ENCODE assay signal across 8 cellular contexts in genomic region chr11:64356498-64357411, GRCh38. TPM values are rescaled to one million over a fixed set of nuclear protein-coding genes. Genes with fewer than 3 reads are reported as not detected.
DNase-seq lines count a peak whose midpoint lies in the region; ATAC-seq and TF ChIP-seq lines count a peak whose summit lies in the region.

No MANE protein-coding gene starts in this region.

- no peak overlapping the region for H2AFZ ChIP-seq in PC-9

- 0 out of 2 replicates have a peak, but pooled peaks cover 2% of the 10 kb centered on the region for H3K36me3 ChIP-seq in PC-9 (ENCODE audit: low read depth)
- H3K36me3 ChIP-seq in neutrophil: peaks cover 75% of the 10 kb centered on the region

- H3K79me2 ChIP-seq in PC-9 (ENCODE audit: low read depth): peaks cover 18% of the 10 kb centered on the region

- BruUV-seq in PC-9 (replicated peaks; lab: Mats Ljungman, UMichigan): no TSS peak

- peak overlapping the region; percentile 92; the same call in 1 of the 2 replicates for H3K4me2 ChIP-seq in PC-9

- no peaks in the 10 kb centered on the region for H3K9me3 ChIP-seq in PC-9 (ENCODE audit: insufficient read depth, low read depth)
- no peaks in the 10 kb centered on the region for H3K9me3 ChIP-seq in neutrophil

- CTCF ChIA-PET in PC-9 (lab: Charles Lee): interaction anchor here (0.6 to 4.3 kb wide), 15 partner anchors 15 to 332 kb away, joined by 3 to 87 read pairs (median 6); partner anchors contain the start of genes PRDX5 and TRMT112

- H3F3A ChIP-seq in PC-9 (ENCODE audit: insufficient read depth, low read depth): peaks cover 22% of the 10 kb centered on the region; the same call in 1 of the 2 replicates

- ATAC-seq in GM21515 (IDR thresholded peaks at IDR 0.05; ENCODE audit: unreplicated experiment) (no peak), GM19023 (IDR thresholded peaks at IDR 0.05; ENCODE audit: unreplicated experiment) (no peak)

- H3K27me3 ChIP-seq in PC-9 (ENCODE audit: insufficient read depth, low read depth) (no peaks in the 10 kb centered on the region), neutrophil (no peaks in the 10 kb centered on the region)

- H3K4me3 ChIP-seq in PC-9: no peak overlapping the region
- H3K4me3 ChIP-seq in cardiac fibroblast (replicated peaks in 1 of 2; ENCODE audit: low read depth in 2 of 2, low read length in 2 of 2): no peak overlapping the region
- no peak overlapping the region for H3K4me3 ChIP-seq in neutrophil (ENCODE audit: low read depth in 1 of 2, low read length in 1 of 2)

- DNase-seq in COR-L47 (lab: John Stamatoyannopoulos, UW) (peak; percentile 29), GM20000 (ENCODE audit: low spot score) (peak; percentile 55), PC-9 (peak; percentile 56 to 67), cardiac fibroblast (ENCODE audit: low read depth in 2 of 2) (peak; percentile 57 to 60), glomerular visceral epithelial cell (ENCODE audit: extremely low spot score) (no peak)

- H3K27ac ChIP-seq in PC-9 (peak overlapping the region; percentile 37), neutrophil (peak overlapping the region; percentile 68)

- POLR2A ChIA-PET in PC-9 (lab: Charles Lee; ENCODE audit: unreplicated experiment): interaction anchor here (0.5 to 0.6 kb wide), 2 partner anchors 90 to 1141 kb away, joined by 5 to 19 read pairs; no protein-coding TSS in a partner anchor

- TF ChIP-seq CTCF in GM20000 (IDR thresholded peaks at IDR 0.05; ENCODE audit: extremely low read depth, missing control alignments) (peak; percentile 43), PC-9 (conservative IDR thresholded peaks at IDR 0.05) (peak; percentile 64), cardiac fibroblast (IDR thresholded peaks at IDR 0.05; ENCODE audit: low read depth, low read length) (peak; percentile 54), neutrophil (IDR thresholded peaks at IDR 0.05) (no peak)

- H3K9me2 ChIP-seq in PC-9 (ENCODE audit: insufficient read depth): no peaks in the 10 kb centered on the region

- peaks cover 6% of the 10 kb centered on the region; the same call in 1 of the 2 replicates for H4K20me1 ChIP-seq in PC-9 (ENCODE audit: insufficient read depth)

- intact Hi-C loops in PC-9 (cut with micrococcal nuclease; ENCODE audit: unreplicated experiment): loop anchor here (5.0 kb wide), 2 partner anchors 131 to 196 kb away; no protein-coding TSS in a partner anchor

- H3K4me1 ChIP-seq in PC-9 (replicated peaks; ENCODE audit: insufficient read depth) (peaks cover 42% of the 10 kb centered on the region), neutrophil (ENCODE audit: control insufficient read depth in 1 of 2, insufficient read depth in 1 of 2, low read depth in 1 of 2, low read length in 1 of 2) (peaks cover 30 to 38% of the 10 kb centered on the region in 2 experiments)

RNA-seq across cellular contexts. Expression of gene RPS6KA4, which starts 2.2 kb away (rescaled TPM):
- 60.6 and 64.3 TPM in 2 replicates for total RNA-seq in PC-9 (2021)

RNA-seq across cellular contexts. Expression of gene CCDC88B, which starts 16.8 kb away (rescaled TPM):
- 9.6 and 15.1 TPM in 2 replicates for total RNA-seq in PC-9 (2021)

RNA-seq across cellular contexts. Expression of gene PRDX5, which starts 38.8 kb away (rescaled TPM):
- 381 and 441 TPM in 2 replicates for total RNA-seq in PC-9 (2021)

RNA-seq across cellular contexts. Expression of gene TRMT112, which starts 39.4 kb away (rescaled TPM):
- total RNA-seq in PC-9 (2021): 264 and 275 TPM in 2 replicates

RNA-seq across cellular contexts. Expression of gene ESRRA, which starts 51.4 kb away (rescaled TPM):
- total RNA-seq in PC-9 (2021): 61.0 and 64.6 TPM in 2 replicates
